15 cellular contexts compared by ENCODE assay signal in genomic region chr10:60978287-60979115, GRCh38. TPM values are rescaled to one million over a fixed set of nuclear protein-coding genes. Genes with fewer than 3 reads are reported as not detected.
DNase-seq lines count a peak whose midpoint lies in the region; ATAC-seq and TF ChIP-seq lines count a peak whose summit lies in the region.
"Had no signal": no experiment of that assay in that cellular context is flagged by ENCODE, and none has a peak within 500 bp of the region (broad histone marks: within the 10 kb centered on the region; RNA-seq: fewer than 3 reads in every experiment).

No MANE protein-coding gene starts in this region.

- no peaks in the 10 kb centered on the region for H3K36me3 ChIP-seq in spleen

- TF ChIP-seq CTCF in 22Rv1 (IDR thresholded peaks at IDR 0.05), result no peak
- TF ChIP-seq CTCF in WTC11 (IDR thresholded peaks at IDR 0.05), result no peak
- no peak for TF ChIP-seq CTCF in glutamatergic neuron (IDR thresholded peaks at IDR 0.05; ENCODE audit: partially characterized antibody, unreplicated experiment)
- no peak for TF ChIP-seq CTCF in spleen (IDR thresholded peaks at IDR 0.05 in 8 of 11, conservative IDR thresholded peaks at IDR 0.05 in 3 of 11)

- no peaks in the 10 kb centered on the region for H3K9me3 ChIP-seq in spleen
- H3K9me3 ChIP-seq: mucosa of descending colon had no signal

- 32 to 44% (median 36%) methylated on average over 7 of the region's 7 CpGs for WGBS in spleen, 5 donors

- H3K4me3 Mint-ChIP-seq in WTC11 (no peak overlapping the region), glutamatergic neuron (ENCODE audit: unreplicated experiment) (no peak overlapping the region)
- H3K4me3 Mint-ChIP-seq: central memory CD8-positive, alpha-beta T cell had no signal

- H3K9me3 Mint-ChIP-seq in WTC11, result no peaks in the 10 kb centered on the region
- no peaks in the 10 kb centered on the region for H3K9me3 Mint-ChIP-seq in glutamatergic neuron (ENCODE audit: unreplicated experiment)
- H3K9me3 Mint-ChIP-seq: central memory CD8-positive, alpha-beta T cell had no signal

- CTCF ChIA-PET in WTC11 (lab: Charles Lee), result no interaction called here

- intact Hi-C loops in spleen (cut with DNase I; ENCODE audit: low total_unique reads), result no loop called here

- TF ChIP-seq POLR2A in spleen (IDR thresholded peaks at IDR 0.05), result no peak

- H3K27me3 ChIP-seq in spleen (replicated peaks in 1 of 7), result no peaks in the 10 kb centered on the region

- ATAC-seq in WTC11, result 0 out of 2 replicates have a peak, but pooled peaks have one; percentile 34
- ATAC-seq: sciatic nerve had no signal

- H3K27ac Mint-ChIP-seq in WTC11 (no peak overlapping the region), glutamatergic neuron (ENCODE audit: unreplicated experiment) (no peak overlapping the region)

- no peak overlapping the region for H3K4me3 ChIP-seq in spleen
- H3K4me3 ChIP-seq: mucosa of descending colon had no signal

- H3K4me1 ChIP-seq in spleen, result peaks cover 0 to 6% (median 0%) of the 10 kb centered on the region in 6 donors

- no peaks in the 10 kb centered on the region for H3K27me3 Mint-ChIP-seq in WTC11 (ENCODE audit: low read depth)
- H3K27me3 Mint-ChIP-seq in glutamatergic neuron (ENCODE audit: unreplicated experiment), result no peaks in the 10 kb centered on the region

- POLR2A ChIA-PET in WTC11 (lab: Charles Lee), result no interaction called here

- H3K27ac ChIP-seq in 22Rv1 (peak overlapping the region; percentile 89), spleen (peak overlapping the region in 3 of 8 donors; percentile 10 to 39 (median 26))

- peak; percentile 59 for DNase-seq in HT1080 (ENCODE audit: low read depth)
- no peak for DNase-seq in WTC11 (ENCODE audit: low spot score)
- peak; percentile 22 to 28 for DNase-seq in hippocampal formation (lab: John Stamatoyannopoulos, UW)
- no peak for DNase-seq in glutamatergic neuron
- DNase-seq in spleen, result no peak
- DNase-seq in activated CD4-positive, alpha-beta T cell treated with anti-CD3 and anti-CD28 coated beads, Interleukin-2, amount 50 U/mL, for 4 hours, result no peak
- no peak for DNase-seq in ureter (ENCODE audit: low spot score)
- DNase-seq: activated T-cell treated with anti-CD3 and anti-CD28 coated beads for 4 hours, GF-D8, mucosa of descending colon, NCI-H1092 treated with DMSO at 0.1 percent for 48 hours, T1000 had no signal

- peaks cover 9% of the 10 kb centered on the region for H3K4me1 Mint-ChIP-seq in WTC11
- H3K4me1 Mint-ChIP-seq in glutamatergic neuron (ENCODE audit: low read depth, unreplicated experiment), result no peaks in the 10 kb centered on the region
- H3K4me1 Mint-ChIP-seq: central memory CD8-positive, alpha-beta T cell had no signal

- H3K36me3 Mint-ChIP-seq in WTC11, result no peaks in the 10 kb centered on the region
- no peaks in the 10 kb centered on the region for H3K36me3 Mint-ChIP-seq in glutamatergic neuron (ENCODE audit: unreplicated experiment)

TF ChIP-seq in WTC11, 78 proteins besides CTCF, POLR2A, EP300 and RAD21:
- TF ChIP-seq, protein P1, sequence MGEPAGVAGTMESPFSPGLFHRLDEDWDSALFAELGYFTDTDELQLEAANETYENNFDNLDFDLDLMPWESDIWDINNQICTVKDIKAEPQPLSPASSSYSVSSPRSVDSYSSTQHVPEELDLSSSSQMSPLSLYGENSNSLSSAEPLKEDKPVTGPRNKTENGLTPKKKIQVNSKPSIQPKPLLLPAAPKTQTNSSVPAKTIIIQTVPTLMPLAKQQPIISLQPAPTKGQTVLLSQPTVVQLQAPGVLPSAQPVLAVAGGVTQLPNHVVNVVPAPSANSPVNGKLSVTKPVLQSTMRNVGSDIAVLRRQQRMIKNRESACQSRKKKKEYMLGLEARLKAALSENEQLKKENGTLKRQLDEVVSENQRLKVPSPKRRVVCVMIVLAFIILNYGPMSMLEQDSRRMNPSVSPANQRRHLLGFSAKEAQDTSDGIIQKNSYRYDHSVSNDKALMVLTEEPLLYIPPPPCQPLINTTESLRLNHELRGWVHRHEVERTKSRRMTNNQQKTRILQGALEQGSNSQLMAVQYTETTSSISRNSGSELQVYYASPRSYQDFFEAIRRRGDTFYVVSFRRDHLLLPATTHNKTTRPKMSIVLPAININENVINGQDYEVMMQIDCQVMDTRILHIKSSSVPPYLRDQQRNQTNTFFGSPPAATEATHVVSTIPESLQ (CRISPR knock-in tag; IDR thresholded peaks at IDR 0.05), result no peak
- TF ChIP-seq, protein P2, sequence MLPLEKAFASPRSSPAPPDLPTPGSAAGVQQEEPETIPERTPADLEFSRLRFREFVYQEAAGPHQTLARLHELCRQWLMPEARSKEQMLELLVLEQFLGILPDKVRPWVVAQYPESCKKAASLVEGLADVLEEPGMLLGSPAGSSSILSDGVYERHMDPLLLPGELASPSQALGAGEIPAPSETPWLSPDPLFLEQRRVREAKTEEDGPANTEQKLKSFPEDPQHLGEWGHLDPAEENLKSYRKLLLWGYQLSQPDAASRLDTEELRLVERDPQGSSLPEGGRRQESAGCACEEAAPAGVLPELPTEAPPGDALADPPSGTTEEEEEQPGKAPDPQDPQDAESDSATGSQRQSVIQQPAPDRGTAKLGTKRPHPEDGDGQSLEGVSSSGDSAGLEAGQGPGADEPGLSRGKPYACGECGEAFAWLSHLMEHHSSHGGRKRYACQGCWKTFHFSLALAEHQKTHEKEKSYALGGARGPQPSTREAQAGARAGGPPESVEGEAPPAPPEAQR (CRISPR knock-in tag; IDR thresholded peaks at IDR 0.05), result no peak
- TF ChIP-seq USF1 (CRISPR knock-in tag; IDR thresholded peaks at IDR 0.05) (no peak), RELA (CRISPR knock-in tag; IDR thresholded peaks at IDR 0.05; ENCODE audit: borderline replicate concordance) (no peak), ESRRA (CRISPR knock-in tag; IDR thresholded peaks at IDR 0.05; ENCODE audit: borderline replicate concordance) (no peak), SOX15 (CRISPR knock-in tag; IDR thresholded peaks at IDR 0.05) (no peak), IRF1 (CRISPR knock-in tag; IDR thresholded peaks at IDR 0.05) (no peak), PRDM15 (CRISPR knock-in tag; IDR thresholded peaks at IDR 0.05) (no peak)

RNA-seq across cellular contexts. Expression of gene RHOBTB1, which starts 34.5 kb away (rescaled TPM):
- 5.9 and 6.8 TPM in 2 replicates for total RNA-seq in HT1080 (2014; rRNA removed; shearing (Covaris generic))
- 4.5 and 5.8 TPM in 2 replicates for polyA plus RNA-seq in HT1080 (2015; cell fraction: cytosol; rRNA removed)
- polyA plus RNA-seq in HT1080 (2015; cell fraction: nucleus; rRNA removed), result 8.4 and 11.1 TPM in 2 replicates
- 6.9 to 8.3 TPM (median 7.3 TPM) in 3 replicates for total RNA-seq in WTC11 (2021)
- 14.4 TPM for total RNA-seq in glutamatergic neuron (ENCODE audit: unreplicated experiment)
- 10 to 100 TPM; 12.1 to 49.2 (median 24.8) TPM for total RNA-seq in spleen
- 10 to 100 TPM in 1 of 3 donors, 1 to 10 TPM in 2; 4.9 to 15.3 (median 4.9) TPM for polyA plus RNA-seq in spleen
- 10.9 TPM for total RNA-seq in ureter

Comparison
In these comparisons a context has a peak if more than half of its experiments do, and no peak if none do; other contexts are left out.
1. DNase-seq: peak in HT1080 (single experiment) and hippocampal formation (2 of 2); none in WTC11 (single experiment), glutamatergic neuron (single experiment), spleen (single experiment), activated CD4-positive, alpha-beta T cell treated with anti-CD3 and anti-CD28 coated beads, Interleukin-2, amount 50 U/mL, for 4 hours (0 of 2) and ureter (single experiment).